Comparison of ENCODE assay signal across 8 cellular contexts in genomic region chr4:107721436-107722090, GRCh38. TPM values are rescaled to one million over a fixed set of nuclear protein-coding genes. Genes with fewer than 3 reads are reported as not detected.
A peak's percentile ranks its signal among the peaks of the same experiment; 100 is the strongest.
DNase-seq lines count a peak whose midpoint lies in the region; ATAC-seq and TF ChIP-seq lines count a peak whose summit lies in the region.

No MANE protein-coding gene starts in this region.

- H2BK12ac ChIP-seq in H9 (ENCODE audit: insufficient read length, low read depth, low read length) = no peak overlapping the region

- DNase-seq in H9 (peak; percentile 75), neural progenitor cell (ENCODE audit: low spot score) (peak; percentile 56), SW 1271 (lab: John Stamatoyannopoulos, UW) (no peak), NCI-H187 treated with DMSO at 0.1 percent for 48 hours (lab: John Stamatoyannopoulos, UW) (no peak), NOMO-1 treated with dmso at 0.1 percent for 144 hours (lab: John Stamatoyannopoulos, UW; ENCODE audit: unreplicated experiment) (no peak)
- peak; percentile 20 to 29 for DNase-seq in activated CD4-positive, alpha-beta T cell treated with anti-CD3 and anti-CD28 coated beads for 24 hours (ENCODE audit: low read depth in 2 of 2)

- H3K9me3 ChIP-seq in H9 (ENCODE audit: control insufficient read depth, low read depth, low read length) (no peaks in the 10 kb centered on the region), duodenal mucosa (ENCODE audit: control insufficient read depth in 1 of 2, low read length in 2 of 2) (no peaks in the 10 kb centered on the region), neural progenitor cell (ENCODE audit: low read depth) (no peaks in the 10 kb centered on the region)

- H3K27ac Mint-ChIP-seq in H9 (no peak overlapping the region), neural progenitor cell (no peak overlapping the region)

- H2AFZ ChIP-seq in H9 (ENCODE audit: low read length) (peak overlapping the region; percentile 24), neural progenitor cell (replicated peaks) (peak overlapping the region; percentile 67)

- H3K27me3 Mint-ChIP-seq in H9 (ENCODE audit: low read depth) (no peaks in the 10 kb centered on the region), neural progenitor cell (ENCODE audit: insufficient read depth, low read depth) (peaks cover 4% of the 10 kb centered on the region)

- H3K9me3 Mint-ChIP-seq in H9 (no peaks in the 10 kb centered on the region; a peak in 2 of 5 replicates), neural progenitor cell (no peaks in the 10 kb centered on the region)

- no peak overlapping the region for H3T11ph ChIP-seq in H9 (ENCODE audit: low read length)

- peaks cover 16% of the 10 kb centered on the region for H3K23me2 ChIP-seq in H9 (ENCODE audit: insufficient read length, low read depth, low read length, poor library complexity, severe bottlenecking)

- H3K4me1 Mint-ChIP-seq in H9 (peaks cover 32% of the 10 kb centered on the region in 2 experiments), neural progenitor cell (peaks cover 31% of the 10 kb centered on the region)

- H3K14ac ChIP-seq in H9 (ENCODE audit: insufficient read depth, low read length) = no peak overlapping the region

- H3K4me3 Mint-ChIP-seq in H9 (peak overlapping the region; percentile 89 to 97), neural progenitor cell (peak overlapping the region; percentile 96)

- no peak overlapping the region for H3K27ac ChIP-seq in H9 (ENCODE audit: insufficient read length, low read depth, low read length)
- no peak overlapping the region for H3K27ac ChIP-seq in duodenal mucosa (ENCODE audit: low read depth, low read length)
- no peak overlapping the region for H3K27ac ChIP-seq in neural progenitor cell

- H3K36me3 ChIP-seq in duodenal mucosa (ENCODE audit: control insufficient read depth in 1 of 2, insufficient read depth in 2 of 2, low read length in 2 of 2) = no peaks in the 10 kb centered on the region
- H3K36me3 ChIP-seq in neural progenitor cell = no peaks in the 10 kb centered on the region

- no peaks in the 10 kb centered on the region for H4K20me1 ChIP-seq in H9 (ENCODE audit: control insufficient read depth, insufficient read depth, insufficient read length)
- H4K20me1 ChIP-seq in neural progenitor cell (ENCODE audit: low read depth) = peaks cover 15% of the 10 kb centered on the region

- peaks cover 10% of the 10 kb centered on the region for H3K79me1 ChIP-seq in H9 (ENCODE audit: insufficient read depth, low read depth, low read length, poor library complexity, severe bottlenecking)

- no peak overlapping the region for H2BK15ac ChIP-seq in H9 (ENCODE audit: low read depth, low read length)

- H3K23ac ChIP-seq in H9 (ENCODE audit: insufficient read length, low read depth, low read length) = no peak overlapping the region

- peaks cover 4% of the 10 kb centered on the region; the same call in 1 of the 2 replicates for H3K4me1 ChIP-seq in H9 (ENCODE audit: insufficient read depth, low read length)
- H3K4me1 ChIP-seq in duodenal mucosa (ENCODE audit: control insufficient read depth in 1 of 2, insufficient read depth in 2 of 2, low read length in 2 of 2) = peaks cover 13 to 19% of the 10 kb centered on the region in 2 donors
- H3K4me1 ChIP-seq in neural progenitor cell = peaks cover 14% of the 10 kb centered on the region

- H3K4me2 ChIP-seq in H9 (ENCODE audit: insufficient read depth, insufficient read length, low read length) = peak overlapping the region; percentile 27
- peak overlapping the region; percentile 84 for H3K4me2 ChIP-seq in neural progenitor cell

- H3K18ac ChIP-seq in H9 (ENCODE audit: insufficient read length, low read depth, low read length) = no peak overlapping the region

- TF ChIP-seq CTCF in H9 (conservative IDR thresholded peaks at IDR 0.05) = no peak
- TF ChIP-seq CTCF in neural progenitor cell (IDR thresholded peaks at IDR 0.05) = no peak

- no peaks in the 10 kb centered on the region for H3K27me3 ChIP-seq in H9 (ENCODE audit: insufficient read depth, low read length)
- no peaks in the 10 kb centered on the region for H3K27me3 ChIP-seq in duodenal mucosa (ENCODE audit: control insufficient read depth in 1 of 2, insufficient read depth in 2 of 2, low read length in 2 of 2)
- no peaks in the 10 kb centered on the region for H3K27me3 ChIP-seq in neural progenitor cell

- H2BK5ac ChIP-seq in H9 (ENCODE audit: insufficient read length, low read length) = no peak overlapping the region

- peaks cover 26% of the 10 kb centered on the region for H3F3A ChIP-seq in neural progenitor cell (ENCODE audit: low read depth)

- no peak overlapping the region for H3K4ac ChIP-seq in H9 (ENCODE audit: low read depth, low read length)

- H4K91ac ChIP-seq in H9 (ENCODE audit: insufficient read length, low read depth, low read length) = no peak overlapping the region

- H3K56ac ChIP-seq in H9 (ENCODE audit: insufficient read length, low read depth, low read length) = no peak overlapping the region

- H3K79me2 ChIP-seq in H9 (ENCODE audit: insufficient read depth, low read length) (peaks cover 6% of the 10 kb centered on the region; the same call in 1 of the 2 replicates), neural progenitor cell (ENCODE audit: low read depth) (peaks cover 31% of the 10 kb centered on the region)

- no peak overlapping the region for H3K9ac ChIP-seq in H9 (ENCODE audit: extremely low read depth, insufficient read length, low read length)
- H3K9ac ChIP-seq in duodenal mucosa (ENCODE audit: low read depth in 1 of 2, low read length in 2 of 2) = peak overlapping the region; percentile 67 to 85
- no peak overlapping the region for H3K9ac ChIP-seq in neural progenitor cell

- no peak for ATAC-seq in HG02798 (IDR thresholded peaks at IDR 0.05; ENCODE audit: poor library complexity, unreplicated experiment)

- no CpG with 5 or more reads among the region's 9 CpGs for WGBS in H9 (ENCODE audit: extremely low coverage, insufficient read length, low lambda C conversion rate)

- H3K36me3 Mint-ChIP-seq in H9 (ENCODE audit: insufficient read depth in 1 of 3, low read depth in 3 of 3) (peaks cover 0 to 3% (median 2%) of the 10 kb centered on the region in 3 experiments; a peak in 3 of 7 replicates), neural progenitor cell (peaks cover 6% of the 10 kb centered on the region)

- H3K4me3 ChIP-seq in duodenal mucosa (ENCODE audit: low read depth in 1 of 2, low read length in 2 of 2) = peak overlapping the region; percentile 67 to 75
- peak overlapping the region; percentile 86 for H3K4me3 ChIP-seq in neural progenitor cell

- H4K5ac ChIP-seq in H9 (ENCODE audit: insufficient read length, low read depth, low read length) = no peak overlapping the region

- no peak overlapping the region for H2BK20ac ChIP-seq in H9 (ENCODE audit: low read depth, low read length, poor library complexity, severe bottlenecking)

- no peak overlapping the region for H2AK5ac ChIP-seq in H9 (ENCODE audit: insufficient read length, low read length)

- no peak overlapping the region for H4K8ac ChIP-seq in H9 (replicated peaks; ENCODE audit: insufficient read length, low read depth, low read length)

- H2BK120ac ChIP-seq in H9 (ENCODE audit: low read depth, low read length, poor library complexity, severe bottlenecking) = no peak overlapping the region

RNA-seq across cellular contexts. Expression of gene PAPSS1, which starts 1.5 kb away (rescaled TPM):
- total RNA-seq in H9 (2021) (83.6 and 86.3 TPM in 2 replicates), neural progenitor cell (ENCODE audit: low replicate concordance) (106 and 140 TPM in 2 replicates)

Comparison
In these comparisons a context has a peak if more than half of its experiments do, and no peak if none do; other contexts are left out.
1. DNase-seq: peak in H9 (single experiment), activated CD4-positive, alpha-beta T cell treated with anti-CD3 and anti-CD28 coated beads for 24 hours (2 of 2) and neural progenitor cell (single experiment); none in SW 1271 (0 of 2), NCI-H187 treated with DMSO at 0.1 percent for 48 hours (single experiment) and NOMO-1 treated with dmso at 0.1 percent for 144 hours (single experiment).
2. H3K9ac ChIP-seq: peak in duodenal mucosa (2 of 2); none in H9 (single experiment) and neural progenitor cell (single experiment).